In genomic region chr7:44087914-44088838, GRCh38 we compare ENCODE assay signal across 8 cellular contexts. TPM values are rescaled to one million over a fixed set of nuclear protein-coding genes. Genes with fewer than 3 reads are reported as not detected.
DNase-seq lines count a peak whose midpoint lies in the region; ATAC-seq and TF ChIP-seq lines count a peak whose summit lies in the region.
"Had no signal": no experiment of that assay in that cellular context is flagged by ENCODE, and none has a peak within 500 bp of the region (broad histone marks: within the 10 kb centered on the region; RNA-seq: fewer than 3 reads in every experiment).

No MANE protein-coding gene starts in this region.

- H2BK15ac ChIP-seq in mesendoderm (replicated peaks; ENCODE audit: low read depth) = no peak overlapping the region

- H3K4ac ChIP-seq in mesendoderm (ENCODE audit: low read depth, low read length) = no peak overlapping the region

- H2BK120ac ChIP-seq in mesendoderm (ENCODE audit: low read depth, low read length) = no peak overlapping the region

- H3K4me3 ChIP-seq in mammary epithelial cell (replicated peaks in 1 of 3; ENCODE audit: insufficient read depth in 1 of 3, low read depth in 2 of 3, low read length in 3 of 3) = no peak overlapping the region
- H3K4me3 ChIP-seq in mesendoderm (ENCODE audit: low read length) = no peak overlapping the region

- WGBS in mammary epithelial cell (ENCODE audit: low coverage, missing lambda C conversion rate) = 25% methylated on average over 16 of the region's 20 CpGs
- no CpG with 5 or more reads among the region's 20 CpGs for WGBS in mesendoderm (ENCODE audit: extremely low coverage, insufficient coverage, low lambda C conversion rate)

- CTCF ChIA-PET in mammary epithelial cell (lab: Charles Lee; ENCODE audit: low non-redundant PET) = no interaction called here

- H3K9me3 ChIP-seq in mammary epithelial cell (replicated peaks; ENCODE audit: insufficient read depth, low read length) = no peaks in the 10 kb centered on the region

- no peaks in the 10 kb centered on the region for H3K27me3 ChIP-seq in mammary epithelial cell (ENCODE audit: insufficient read depth, low read length)
- no peaks in the 10 kb centered on the region for H3K27me3 ChIP-seq in mesendoderm (ENCODE audit: insufficient read depth, low read length, poor library complexity)

- H3K27ac ChIP-seq in mammary epithelial cell (ENCODE audit: insufficient read depth, low read depth, low read length) (peak overlapping the region; percentile 11), mesendoderm (ENCODE audit: low read depth, low read length) (no peak overlapping the region)

- DNase-seq in COLO829 (ENCODE audit: low spot score) (peak; percentile 64), mammary epithelial cell (no peak), mesendoderm (no peak), NCI-H446 treated with DMSO at 0.1 percent for 48 hours (lab: John Stamatoyannopoulos, UW) (no peak), SW 1271 (lab: John Stamatoyannopoulos, UW) (no peak)
- DNase-seq: DMS153, T-helper 2 cell had no signal

- in situ Hi-C loops in mammary epithelial cell (cut with MboI; ENCODE audit: low sequenced_read_pairs in 2 of 2) = no loop called here

- H3K18ac ChIP-seq in mesendoderm (ENCODE audit: low read length) = no peak overlapping the region

- H4K8ac ChIP-seq in mesendoderm (ENCODE audit: low read depth, low read length) = no peak overlapping the region

- H3K4me1 ChIP-seq in mammary epithelial cell (ENCODE audit: insufficient read depth, low read length) (peaks cover 12% of the 10 kb centered on the region), mesendoderm (ENCODE audit: control insufficient read depth, low read depth, low read length) (no peaks in the 10 kb centered on the region)

- TF ChIP-seq CTCF in mammary epithelial cell (conservative IDR thresholded peaks at IDR 0.05 in 1 of 2, IDR thresholded peaks at IDR 0.05 in 1 of 2; ENCODE audit: extremely low read depth in 1 of 2, insufficient read depth in 1 of 2, low read depth in 1 of 2, low read length in 2 of 2) = no peak

- H3K9ac ChIP-seq in mammary epithelial cell (ENCODE audit: insufficient read depth, low read length) = no peak overlapping the region
- no peak overlapping the region for H3K9ac ChIP-seq in mesendoderm (ENCODE audit: low read length)

- dilution Hi-C loops in mammary epithelial cell (cut with HindIII; ENCODE audit: low sequenced_read_pairs) = no loop called here

- H2AFZ ChIP-seq in mammary epithelial cell (ENCODE audit: low read depth, low read length) = peak overlapping the region; percentile 91

- intact Hi-C loops in mammary epithelial cell (cut with micrococcal nuclease) = no loop called here

- peak overlapping the region; percentile 11 for H3K56ac ChIP-seq in mesendoderm (ENCODE audit: low read length)

- H2AK5ac ChIP-seq in mesendoderm (ENCODE audit: low read length) = no peak overlapping the region

- no peak overlapping the region for H2BK5ac ChIP-seq in mesendoderm (ENCODE audit: low read length)

- H3K4me2 ChIP-seq in mammary epithelial cell (ENCODE audit: insufficient read depth, low read depth, low read length) (peak overlapping the region; percentile 65), mesendoderm (ENCODE audit: low read length) (no peak overlapping the region)

- BruUV-seq in mammary epithelial cell (replicated peaks; lab: Mats Ljungman, UMichigan) = no TSS peak

- no peak overlapping the region for H3K23ac ChIP-seq in mesendoderm (ENCODE audit: low read length)

- H3K79me2 ChIP-seq in mammary epithelial cell (ENCODE audit: insufficient read depth, low read length) (no peaks in the 10 kb centered on the region), mesendoderm (ENCODE audit: control insufficient read depth, insufficient read depth, low read length) (no peaks in the 10 kb centered on the region)

- H4K20me1 ChIP-seq in mammary epithelial cell (ENCODE audit: insufficient read depth, low read length) = no peaks in the 10 kb centered on the region

- H3K79me1 ChIP-seq in mesendoderm (ENCODE audit: low read length) = no peaks in the 10 kb centered on the region

- no peaks in the 10 kb centered on the region for H3K36me3 ChIP-seq in mammary epithelial cell (ENCODE audit: insufficient read depth, low read length)
- no peaks in the 10 kb centered on the region for H3K36me3 ChIP-seq in mesendoderm (ENCODE audit: control insufficient read depth, insufficient read depth, low read length)

- H4K5ac ChIP-seq in mesendoderm (ENCODE audit: low read length) = no peak overlapping the region

- no peak for ATAC-seq in HG03045 (IDR thresholded peaks at IDR 0.05; ENCODE audit: unreplicated experiment)

RNA-seq across cellular contexts. Expression of gene POLM, which starts 5.8 kb away (rescaled TPM):
- total RNA-seq in mammary epithelial cell = 10 to 100 TPM; 11.8 to 18.7 TPM
- 5.3 TPM for polyA plus RNA-seq in mammary epithelial cell
- 4.8 TPM for polyA minus RNA-seq in mammary epithelial cell
- polyA plus RNA-seq in mesendoderm (2013, experiment 1 of 2) = 5.5 TPM
- 5.6 TPM for polyA plus RNA-seq in mesendoderm (2013, experiment 2 of 2)

RNA-seq across cellular contexts. Expression of gene AEBP1, which starts 16.0 kb away (rescaled TPM):
- 10 to 100 TPM in 1 of 2 donors, under 1 TPM in 1; 0.24 to 16.7 TPM for total RNA-seq in mammary epithelial cell
- polyA plus RNA-seq in mammary epithelial cell = 0.06 TPM
- 5.3 TPM for polyA minus RNA-seq in mammary epithelial cell
- 19.7 TPM for polyA plus RNA-seq in mesendoderm (2013, experiment 1 of 2)
- polyA plus RNA-seq in mesendoderm (2013, experiment 2 of 2) = 20.4 TPM

RNA-seq across cellular contexts. Expression of gene PGAM2, which starts 22.8 kb away (rescaled TPM):
- not detected for total RNA-seq in mammary epithelial cell
- polyA plus RNA-seq in mammary epithelial cell = not detected
- not detected for polyA minus RNA-seq in mammary epithelial cell
- 1.1 TPM for polyA plus RNA-seq in mesendoderm (2013, experiment 1 of 2)
- 0.95 TPM for polyA plus RNA-seq in mesendoderm (2013, experiment 2 of 2)

RNA-seq across cellular contexts. Expression of gene POLD2, which starts 35.2 kb away (rescaled TPM):
- total RNA-seq in mammary epithelial cell = 100 to 1,000 TPM in 1 of 2 donors, 10 to 100 TPM in 1; 72.8 to 144 TPM
- polyA plus RNA-seq in mammary epithelial cell = 187 TPM
- 144 TPM for polyA minus RNA-seq in mammary epithelial cell
- polyA plus RNA-seq in mesendoderm (2013, experiment 1 of 2) = 123 TPM
- polyA plus RNA-seq in mesendoderm (2013, experiment 2 of 2) = 124 TPM

RNA-seq across cellular contexts. Expression of gene DBNL, which starts 43.7 kb away (rescaled TPM):
- 10 to 100 TPM; 89.1 to 90.9 TPM for total RNA-seq in mammary epithelial cell
- polyA plus RNA-seq in mammary epithelial cell = 130 TPM
- 96.7 TPM for polyA minus RNA-seq in mammary epithelial cell
- polyA plus RNA-seq in mesendoderm (2013, experiment 1 of 2) = 28.8 TPM
- polyA plus RNA-seq in mesendoderm (2013, experiment 2 of 2) = 29.1 TPM
